Comparison of ENCODE assay signal across 12 cellular contexts in the genomic region with DNA sequence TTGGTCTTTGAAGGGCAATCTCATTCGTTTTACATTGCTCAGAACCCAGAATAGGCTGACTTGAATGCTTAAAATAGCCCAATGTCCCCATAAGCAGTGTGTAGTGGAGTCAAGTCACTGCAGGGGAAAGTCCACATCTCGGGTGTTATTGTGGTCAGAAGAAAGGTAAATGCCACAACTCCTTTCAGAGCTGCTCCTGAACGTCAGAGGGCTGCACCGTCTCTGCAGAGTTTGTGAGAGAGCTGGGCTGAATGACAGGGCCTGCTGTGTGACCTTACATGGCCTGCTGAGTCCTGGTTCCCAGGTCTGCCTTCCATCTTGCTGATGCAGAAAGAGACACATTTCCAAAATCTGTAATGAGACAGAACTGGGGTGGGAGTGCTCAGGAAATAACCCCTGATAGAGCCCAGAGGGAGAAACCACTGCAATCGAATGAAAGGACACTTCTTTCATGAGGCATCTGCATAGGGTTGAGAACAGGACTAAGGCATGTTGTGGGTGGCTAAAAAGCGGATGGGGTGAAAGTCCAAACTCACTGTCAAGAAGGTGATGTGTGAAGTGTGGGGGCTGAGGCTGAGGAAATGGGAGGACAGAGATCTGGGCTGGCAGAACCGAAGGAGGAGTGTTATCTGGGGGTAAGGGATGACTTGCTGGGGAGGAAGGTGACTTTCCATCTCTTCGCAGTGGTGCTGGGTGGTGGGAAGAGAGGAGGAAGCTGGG. TPM values are rescaled to one million over a fixed set of nuclear protein-coding genes. Genes with fewer than 3 reads are reported as not detected.
DNase-seq lines count a peak whose midpoint lies in the region; ATAC-seq and TF ChIP-seq lines count a peak whose summit lies in the region.
"Had no signal": no experiment of that assay in that cellular context is flagged by ENCODE, and none has a peak within 500 bp of the region (broad histone marks: within the 10 kb centered on the region; RNA-seq: fewer than 3 reads in every experiment).

No MANE protein-coding gene starts in this region.

- intact Hi-C loops in psoas muscle (cut with DNase I), result no loop called here

- no peaks in the 10 kb centered on the region for H3K9me3 ChIP-seq in psoas muscle
- H3K9me3 ChIP-seq: body of pancreas had no signal

- no peak overlapping the region for H3K27ac ChIP-seq in psoas muscle
- H3K27ac ChIP-seq: body of pancreas had no signal

- H3K4me1 ChIP-seq in psoas muscle, result no peaks in the 10 kb centered on the region

- no peaks in the 10 kb centered on the region for H3K36me3 ChIP-seq in psoas muscle (ENCODE audit: insufficient read depth in 1 of 2, low read depth in 1 of 2)

- 47 to 53% (median 48%) methylated on average over 8 of the region's 8 CpGs for WGBS in psoas muscle, 3 donors

- H3K27me3 ChIP-seq in psoas muscle (ENCODE audit: insufficient read depth in 3 of 3, low read length in 2 of 3), result no peaks in the 10 kb centered on the region
- H3K27me3 ChIP-seq: body of pancreas had no signal

- DNase-seq in activated CD4-positive, CD25-positive, alpha-beta regulatory T cell treated with anti-CD3 and anti-CD28 coated beads, Interleukin-2, amount 50 U/mL, for 72 hours, result no peak
- DNase-seq in psoas muscle (no peak), NCI-H1694 (lab: John Stamatoyannopoulos, UW) (no peak), NCI-H2107 (lab: John Stamatoyannopoulos, UW) (no peak)
- no peak for DNase-seq in stimulated activated CD4-positive, alpha-beta T cell treated with anti-CD3 and anti-CD28 coated beads, Interleukin-4, amount 100 ng/mL, for 24 hours
- DNase-seq: 8988T, body of pancreas, glutamatergic neuron, NCI-H146 had no signal

- no peak overlapping the region for H3K4me3 ChIP-seq in psoas muscle
- H3K4me3 ChIP-seq: body of pancreas had no signal

- peak; percentile 25 to 28 for ATAC-seq in activated CD4-positive, CD25-positive, alpha-beta regulatory T cell treated with anti-CD3 and anti-CD28 coated beads, Interleukin-2, amount 50 U/mL, for 24 hours
- ATAC-seq in GM21825 (IDR thresholded peaks at IDR 0.05; ENCODE audit: unreplicated experiment) (peak; percentile 82), HG03521 (IDR thresholded peaks at IDR 0.05; ENCODE audit: unreplicated experiment) (peak; percentile 71), psoas muscle (peak; percentile 72 to 85 (median 81))
- ATAC-seq: body of pancreas had no signal

- no peak for TF ChIP-seq CTCF in psoas muscle (IDR thresholded peaks at IDR 0.05)

RNA-seq across cellular contexts. Expression of a gene that starts 33.8 kb away (rescaled TPM):
- not detected for total RNA-seq in psoas muscle
- not detected for polyA plus RNA-seq in psoas muscle
- total RNA-seq: body of pancreas had no signal

Comparison
In these comparisons a context has a peak if more than half of its experiments do, and no peak if none do; other contexts are left out.
1. ATAC-seq: peak in every context shown above with its lines; median percentile 82 in GM21825; 81 in psoas muscle; 71 in HG03521; 26 in activated CD4-positive, CD25-positive, alpha-beta regulatory T cell treated with anti-CD3 and anti-CD28 coated beads, Interleukin-2, amount 50 U/mL, for 24 hours.